In the genomic region with DNA sequence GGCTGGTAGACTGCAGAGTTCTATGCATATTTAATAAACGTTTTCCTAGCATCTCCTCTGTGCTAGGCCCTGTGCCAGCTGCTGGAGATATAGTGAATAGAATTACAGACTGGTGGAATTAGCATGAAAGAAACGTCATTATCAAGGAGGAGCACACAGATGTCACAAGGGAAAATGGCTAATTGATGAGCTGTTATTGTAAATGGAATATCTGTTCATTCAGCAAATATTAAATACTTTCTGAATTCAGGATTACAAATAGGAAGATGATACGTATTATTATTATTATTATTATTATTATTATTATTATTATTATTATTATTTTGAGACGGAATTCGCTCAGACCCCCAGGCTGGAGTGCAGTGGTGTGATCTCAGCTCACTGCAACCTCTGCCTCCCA, we compare ENCODE assay signal across 9 cellular contexts. TPM values are rescaled to one million over a fixed set of nuclear protein-coding genes. Genes with fewer than 3 reads are reported as not detected.
DNase-seq lines count a peak whose midpoint lies in the region; ATAC-seq and TF ChIP-seq lines count a peak whose summit lies in the region.
"Had no signal": no experiment of that assay in that cellular context is flagged by ENCODE, and none has a peak within 500 bp of the region (broad histone marks: within the 10 kb centered on the region; RNA-seq: fewer than 3 reads in every experiment).

No MANE protein-coding gene starts in this region.

- DNase-seq in heart left ventricle (no peak), Right ventricle myocardium superior (no peak), astrocyte of the cerebellum (ENCODE audit: low read depth) (no peak), lower lobe of right lung (no peak), upper lobe of right lung (no peak), D341Med (ENCODE audit: low spot score) (no peak), NCI-H1105 treated with DMSO at 0.1 percent for 48 hours (lab: John Stamatoyannopoulos, UW) (no peak), NCI-H1694 treated with DMSO at 0.1 percent for 48 hours (lab: John Stamatoyannopoulos, UW) (no peak)
- DNase-seq: left colon had no signal

- in situ Hi-C loops in astrocyte of the cerebellum (cut with HindIII; ENCODE audit: low sequenced_read_pairs): no loop called here

- no peak for TF ChIP-seq POLR2A in heart left ventricle (IDR thresholded peaks at IDR 0.05)

- intact Hi-C loops in heart left ventricle (cut with DNase I) (no loop called here), Right ventricle myocardium superior (cut with DNase I) (no loop called here), lower lobe of right lung (cut with DNase I) (no loop called here), upper lobe of right lung (cut with DNase I) (no loop called here)

- no peak overlapping the region for H3K27ac ChIP-seq in heart left ventricle
- no peak overlapping the region for H3K27ac ChIP-seq in lower lobe of right lung
- no peak overlapping the region for H3K27ac ChIP-seq in upper lobe of right lung

- WGBS in heart left ventricle, 4 donors: 49 to 60% (median 59%) methylated on average over 5 of the region's 5 CpGs

- H3K9me3 ChIP-seq in heart left ventricle (no peaks in the 10 kb centered on the region), lower lobe of right lung (no peaks in the 10 kb centered on the region), upper lobe of right lung (no peaks in the 10 kb centered on the region)

- H3K4me1 ChIP-seq in heart left ventricle (peaks cover 0 to 26% (median 19%) of the 10 kb centered on the region in 12 donors), lower lobe of right lung (peaks cover 23% of the 10 kb centered on the region), upper lobe of right lung (peaks cover 20% of the 10 kb centered on the region)

- no peak for ATAC-seq in heart left ventricle
- ATAC-seq in Right ventricle myocardium superior (ENCODE audit: poor library complexity): no peak
- ATAC-seq in lower lobe of right lung: no peak
- ATAC-seq in upper lobe of right lung: no peak

- peak overlapping the region; percentile 43 to 97 (median 81) for H3K4me3 ChIP-seq in heart left ventricle
- peak overlapping the region; percentile 67 for H3K4me3 ChIP-seq in astrocyte of the cerebellum (ENCODE audit: low read depth, low read length)
- H3K4me3 ChIP-seq in lower lobe of right lung: peak overlapping the region; percentile 89
- H3K4me3 ChIP-seq in upper lobe of right lung: peak overlapping the region; percentile 82

- H3K27me3 ChIP-seq in heart left ventricle (no peaks in the 10 kb centered on the region), lower lobe of right lung (ENCODE audit: low read depth) (no peaks in the 10 kb centered on the region), upper lobe of right lung (no peaks in the 10 kb centered on the region)

- TF ChIP-seq CTCF in heart left ventricle (IDR thresholded peaks at IDR 0.05) (no peak), astrocyte of the cerebellum (IDR thresholded peaks at IDR 0.05; ENCODE audit: low read depth, low read length, missing control alignments) (no peak), lower lobe of right lung (IDR thresholded peaks at IDR 0.05) (no peak), upper lobe of right lung (IDR thresholded peaks at IDR 0.05) (no peak)

- H3K36me3 ChIP-seq in heart left ventricle: peaks cover 0 to 32% (median 28%) of the 10 kb centered on the region in 9 donors
- H3K36me3 ChIP-seq in lower lobe of right lung: peaks cover 32% of the 10 kb centered on the region
- H3K36me3 ChIP-seq in upper lobe of right lung: peaks cover 34% of the 10 kb centered on the region

RNA-seq across cellular contexts. Expression of gene AAR2, which starts 1.2 kb away (rescaled TPM):
- total RNA-seq in heart left ventricle (10 to 100 TPM; 13.6 to 25.1 (median 16.8) TPM), Right ventricle myocardium superior (12.7 TPM), lower lobe of right lung (23.7 TPM), upper lobe of right lung (24.4 TPM)
- polyA plus RNA-seq in heart left ventricle: 10 to 100 TPM in 1 of 2 donors, 1 to 10 TPM in 1; 7.8 to 26.9 TPM
